In genomic region chr16:87303962-87304521, GRCh38 we compare ENCODE assay signal across 11 cellular contexts.
"Had no signal": no experiment of that assay in that cellular context is flagged by ENCODE, and none has a peak within 500 bp of the region (broad histone marks: within the 10 kb centered on the region; RNA-seq: fewer than 3 reads in every experiment).

No MANE protein-coding gene starts in this region.

- H3K27me3 Mint-ChIP-seq: activated naive CD8-positive, alpha-beta T cell; type B pancreatic cell had no signal

- H3K36me3 Mint-ChIP-seq: naive B cell had no signal

- DNase-seq: activated CD4-positive, alpha-beta T cell treated with anti-CD3 and anti-CD28 coated beads for 1 hour; anterior cingulate cortex; hypothalamus; lower lobe of right lung; midbrain; naive B cell; SIG-M5; small intestine; T-helper 9 cell had no signal

- H3K4me3 Mint-ChIP-seq: activated naive CD8-positive, alpha-beta T cell; naive B cell; type B pancreatic cell had no signal

- H3K27ac Mint-ChIP-seq: naive B cell, type B pancreatic cell had no signal

- H3K4me1 Mint-ChIP-seq: naive B cell had no signal
